Comparison of ENCODE assay signal across 8 cellular contexts in the genomic region with DNA sequence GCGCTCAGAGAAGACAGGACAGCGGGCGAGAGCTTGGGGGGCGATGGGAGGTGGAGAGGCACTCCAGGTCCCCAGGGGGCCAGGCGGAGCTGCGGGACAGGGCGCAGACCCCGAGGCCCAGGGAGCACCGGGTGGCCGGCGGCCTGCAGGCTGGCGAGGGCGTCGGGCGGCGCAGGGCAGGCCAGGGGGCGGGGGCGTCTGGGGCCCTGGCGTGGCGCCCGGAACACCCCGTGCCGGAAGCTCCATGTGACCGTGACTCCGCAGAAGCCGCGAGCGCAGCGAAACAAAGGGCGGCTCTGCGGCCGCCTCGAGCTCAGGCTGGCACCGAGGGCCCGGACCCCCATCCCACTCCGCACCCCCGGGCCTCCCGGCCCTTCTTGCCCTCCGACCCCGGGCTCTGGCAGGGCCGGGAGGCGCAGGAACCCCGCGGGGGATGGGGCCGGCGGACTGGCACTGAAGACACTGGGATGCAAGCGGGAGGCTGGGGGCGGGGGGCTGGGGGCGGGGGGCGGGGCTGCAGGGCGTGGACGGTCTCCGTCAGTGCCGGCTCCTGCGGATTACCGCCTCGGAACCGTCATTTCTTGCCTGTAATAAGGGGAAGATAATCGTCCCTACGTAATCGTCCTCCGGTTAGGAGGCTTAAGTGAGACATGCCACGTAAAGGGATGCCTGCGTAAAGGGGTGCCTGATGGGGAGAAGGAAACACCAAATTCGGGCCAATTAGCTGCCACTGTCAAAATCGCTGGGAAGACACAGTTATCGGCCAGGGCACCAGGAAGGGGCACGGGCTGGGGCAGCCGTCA. TPM values are rescaled to one million over a fixed set of nuclear protein-coding genes. Genes with fewer than 3 reads are reported as not detected.
A peak's percentile ranks its signal among the peaks of the same experiment; 100 is the strongest.
DNase-seq lines count a peak whose midpoint lies in the region; ATAC-seq and TF ChIP-seq lines count a peak whose summit lies in the region.

No MANE protein-coding gene starts in this region.

- ATAC-seq in GM18907 (IDR thresholded peaks at IDR 0.05; ENCODE audit: unreplicated experiment) (peak; percentile 81), HG03108 (IDR thresholded peaks at IDR 0.05; ENCODE audit: unreplicated experiment) (peak; percentile 90)
- peak; percentile 79 for ATAC-seq in activated CD8-positive, alpha-beta memory T cell treated with anti-CD3 and anti-CD28 coated beads, Interleukin-2, amount 10 ng/mL, durations not matched to agents 7 days and 5 days

- peaks cover 15% of the 10 kb centered on the region for H3K4me1 ChIP-seq in endodermal cell (ENCODE audit: control insufficient read depth, insufficient read depth, low read length)

- no peaks in the 10 kb centered on the region for H3K27me3 ChIP-seq in endodermal cell (ENCODE audit: control insufficient read depth, insufficient read depth, low read length, poor library complexity, severe bottlenecking)

- H3K27me3 Mint-ChIP-seq in activated CD8-positive, alpha-beta memory T cell treated with anti-CD3 and anti-CD28 coated beads, Interleukin-2, amount 10 ng/mL, durations not matched to agents 7 days and 5 days, result no peaks in the 10 kb centered on the region
- H3K27me3 Mint-ChIP-seq in endodermal cell (ENCODE audit: insufficient read depth), result no peaks in the 10 kb centered on the region

- CTCF ChIA-PET in activated CD8-positive, alpha-beta memory T cell treated with anti-CD3 and anti-CD28 coated beads, Interleukin-2, amount 10 ng/mL, durations not matched to agents 7 days and 5 days (lab: Charles Lee), result interaction anchor here (1.0 to 27.1 kb wide), 4 partner anchors 17 to 140 kb away, joined by 3 to 458 read pairs (median 8); partner anchors contain the start of genes GGCX and MAT2A

- H3K9me3 ChIP-seq in endodermal cell (ENCODE audit: control insufficient read depth, low read length), result no peaks in the 10 kb centered on the region

- peak overlapping the region; percentile 52 for H3K27ac ChIP-seq in endodermal cell (ENCODE audit: low read depth, low read length)

- no peaks in the 10 kb centered on the region for H3K36me3 ChIP-seq in endodermal cell (ENCODE audit: control insufficient read depth, insufficient read depth, low read length)

- peak; percentile 91 for DNase-seq in AG08396 (ENCODE audit: low spot score)
- peak; percentile 38 for DNase-seq in NCI-H748 treated with DMSO at 0.1 percent for 48 hours (lab: John Stamatoyannopoulos, UW)
- DNase-seq in activated CD8-positive, alpha-beta memory T cell treated with anti-CD3 and anti-CD28 coated beads, Interleukin-2, amount 10 ng/mL, durations not matched to agents 7 days and 5 days, result peak; percentile 79
- DNase-seq in endodermal cell, result peak; percentile 91
- DNase-seq in midbrain (lab: John Stamatoyannopoulos, UW), result peak; percentile 93
- DNase-seq in stimulated activated CD8-positive, alpha-beta memory T cell treated with anti-CD3 and anti-CD28 coated beads, Interleukin-15, amount 100 ng/mL, for 48 hours (ENCODE audit: low read depth in 2 of 2), result peak; percentile 61 to 62

- TF ChIP-seq CTCF in endodermal cell (conservative IDR thresholded peaks at IDR 0.05), result no peak

- peak overlapping the region; percentile 89 for H3K27ac Mint-ChIP-seq in activated CD8-positive, alpha-beta memory T cell treated with anti-CD3 and anti-CD28 coated beads, Interleukin-2, amount 10 ng/mL, durations not matched to agents 7 days and 5 days
- peak overlapping the region; percentile 93 for H3K27ac Mint-ChIP-seq in endodermal cell

- peak overlapping the region; percentile 77 for H3K4me3 Mint-ChIP-seq in activated CD8-positive, alpha-beta memory T cell treated with anti-CD3 and anti-CD28 coated beads, Interleukin-2, amount 10 ng/mL, durations not matched to agents 7 days and 5 days
- peak overlapping the region; percentile 44 for H3K4me3 Mint-ChIP-seq in endodermal cell

- no peaks in the 10 kb centered on the region for H3K36me3 Mint-ChIP-seq in activated CD8-positive, alpha-beta memory T cell treated with anti-CD3 and anti-CD28 coated beads, Interleukin-2, amount 10 ng/mL, durations not matched to agents 7 days and 5 days
- no peaks in the 10 kb centered on the region for H3K36me3 Mint-ChIP-seq in endodermal cell (ENCODE audit: low read depth)

- peaks cover 36% of the 10 kb centered on the region for H3K4me1 Mint-ChIP-seq in activated CD8-positive, alpha-beta memory T cell treated with anti-CD3 and anti-CD28 coated beads, Interleukin-2, amount 10 ng/mL, durations not matched to agents 7 days and 5 days
- peaks cover 22% of the 10 kb centered on the region for H3K4me1 Mint-ChIP-seq in endodermal cell

- no peak overlapping the region for H3K4me3 ChIP-seq in endodermal cell (ENCODE audit: low read length)

- no peaks in the 10 kb centered on the region for H3K9me3 Mint-ChIP-seq in activated CD8-positive, alpha-beta memory T cell treated with anti-CD3 and anti-CD28 coated beads, Interleukin-2, amount 10 ng/mL, durations not matched to agents 7 days and 5 days (ENCODE audit: low read depth)
- no peaks in the 10 kb centered on the region for H3K9me3 Mint-ChIP-seq in endodermal cell

- WGBS in endodermal cell (ENCODE audit: insufficient coverage in 1 of 2, insufficient read length in 1 of 2), 2 experiments, result 20% methylated on average over 18 to 68 of the region's 69 CpGs

- no peak overlapping the region for H3K9ac ChIP-seq in endodermal cell (ENCODE audit: extremely low read depth, low read length, poor library complexity, severe bottlenecking)

RNA-seq across cellular contexts. Expression of gene SH2D6, which starts 19.2 kb away (rescaled TPM):
- total RNA-seq in activated CD8-positive, alpha-beta memory T cell treated with anti-CD3 and anti-CD28 coated beads, Interleukin-2, amount 10 ng/mL, durations not matched to agents 7 days and 5 days, result under 1 TPM; 0.52 to 0.82 TPM
- total RNA-seq in endodermal cell, result 1 to 10 TPM in 1 of 2 donors, under 1 TPM in 1; 0.68 to 1.1 TPM
- polyA plus RNA-seq in endodermal cell (2013, experiment 1 of 2), result 0.28 TPM
- polyA plus RNA-seq in endodermal cell (2013, experiment 2 of 2), result 0.70 TPM

RNA-seq across cellular contexts. Expression of gene CAPG, which starts 27.5 kb away (rescaled TPM):
- total RNA-seq in activated CD8-positive, alpha-beta memory T cell treated with anti-CD3 and anti-CD28 coated beads, Interleukin-2, amount 10 ng/mL, durations not matched to agents 7 days and 5 days, result 100 to 1,000 TPM; 204 to 211 TPM
- total RNA-seq in endodermal cell, result 100 to 1,000 TPM; 104 to 119 TPM
- polyA plus RNA-seq in endodermal cell (2013, experiment 1 of 2), result 30.9 TPM
- 30.1 TPM for polyA plus RNA-seq in endodermal cell (2013, experiment 2 of 2)

Comparison
In these comparisons a context has a peak if more than half of its experiments do, and no peak if none do; other contexts are left out.
1. DNase-seq: peak in every context shown above with its lines; median percentile 93 in midbrain; 91 in AG08396; 91 in endodermal cell; 79 in activated CD8-positive, alpha-beta memory T cell treated with anti-CD3 and anti-CD28 coated beads, Interleukin-2, amount 10 ng/mL, durations not matched to agents 7 days and 5 days; 62 in stimulated activated CD8-positive, alpha-beta memory T cell treated with anti-CD3 and anti-CD28 coated beads, Interleukin-15, amount 100 ng/mL, for 48 hours; 38 in NCI-H748 treated with DMSO at 0.1 percent for 48 hours.